Comparison of ENCODE assay signal across 2 cellular contexts in the genomic region with DNA sequence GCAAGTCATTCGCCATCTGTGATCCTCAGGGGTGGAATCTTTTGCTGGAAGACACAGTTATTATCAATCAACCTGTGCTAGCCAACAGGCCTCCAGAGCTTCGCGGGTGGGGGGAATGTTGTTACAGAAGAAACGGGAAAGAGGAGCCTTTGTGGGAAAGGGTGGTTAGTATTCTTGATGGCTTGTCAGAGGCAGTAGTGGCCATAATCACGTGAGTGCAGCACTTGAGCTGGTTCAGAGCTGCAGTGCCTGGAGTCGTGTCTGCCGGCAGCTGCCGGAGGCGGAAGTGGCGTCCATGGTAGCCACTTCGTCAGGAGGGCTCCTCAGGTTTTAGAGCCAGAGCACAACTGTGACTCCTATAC.
TF ChIP-seq lines count a peak whose summit lies in the region.

No MANE protein-coding gene starts in this region.

TF ChIP-seq in HEK293, 187 proteins besides CTCF, POLR2A, EP300 and RAD21 (continued from another document):
- TF ChIP-seq BCL11A (tag by site-specific recombination; IDR thresholded peaks at IDR 0.05; ENCODE audit: low read depth) = no peak
- 0 out of 2 replicates have a peak, but pooled peaks have one; percentile 66 for TF ChIP-seq MZF1 (tag by site-specific recombination; IDR thresholded peaks at IDR 0.05; ENCODE audit: borderline replicate concordance)
- TF ChIP-seq ZNF169 (tag by site-specific recombination; IDR thresholded peaks at IDR 0.05) = no peak
- TF ChIP-seq ZNF792 (tag by site-specific recombination; IDR thresholded peaks at IDR 0.05) = no peak
- 0 out of 2 replicates have a peak, but pooled peaks have one; percentile 40 for TF ChIP-seq YY1 (tag by site-specific recombination; IDR thresholded peaks at IDR 0.05)
- peak; percentile 62 for TF ChIP-seq ZBTB17 (tag by site-specific recombination; IDR thresholded peaks at IDR 0.05)
- no peak for TF ChIP-seq ZNF555 (tag by site-specific recombination; conservative IDR thresholded peaks at IDR 0.05)
- 0 out of 2 replicates have a peak, but pooled peaks have one; percentile 55 for TF ChIP-seq TRIM28 (IDR thresholded peaks at IDR 0.05; ENCODE audit: borderline replicate concordance, low read length)
TF ChIP-seq in HEK293: peak in this region for 5.

TF ChIP-seq in SK-N-SH, 30 proteins besides CTCF, POLR2A, EP300 and RAD21 (continued from another document):
- TF ChIP-seq, protein P1, sequence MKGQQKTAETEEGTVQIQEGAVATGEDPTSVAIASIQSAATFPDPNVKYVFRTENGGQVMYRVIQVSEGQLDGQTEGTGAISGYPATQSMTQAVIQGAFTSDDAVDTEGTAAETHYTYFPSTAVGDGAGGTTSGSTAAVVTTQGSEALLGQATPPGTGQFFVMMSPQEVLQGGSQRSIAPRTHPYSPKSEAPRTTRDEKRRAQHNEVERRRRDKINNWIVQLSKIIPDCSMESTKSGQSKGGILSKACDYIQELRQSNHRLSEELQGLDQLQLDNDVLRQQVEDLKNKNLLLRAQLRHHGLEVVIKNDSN (IDR thresholded peaks at IDR 0.05; ENCODE audit: borderline replicate concordance, low read depth) = peak; percentile 68; the same call in 1 of the 2 replicates
- TF ChIP-seq MEF2A (IDR thresholded peaks at IDR 0.05; ENCODE audit: borderline replicate concordance, low read depth) (no peak), YY1 (IDR thresholded peaks at IDR 0.05; ENCODE audit: low read depth) (peak; percentile 45; the same call in 1 of the 2 replicates), TEAD4 (IDR thresholded peaks at IDR 0.05; ENCODE audit: borderline replicate concordance, insufficient read depth) (no peak), REST (IDR thresholded peaks at IDR 0.05; ENCODE audit: low read depth, low read length) (no peak), NFIC (IDR thresholded peaks at IDR 0.05; ENCODE audit: borderline replicate concordance) (no peak), POLR2AphosphoS5 (IDR thresholded peaks at IDR 0.05; ENCODE audit: low read depth, low read length) (no peak), RFX5 (IDR thresholded peaks at IDR 0.05; ENCODE audit: low read length) (no peak), TCF12 (IDR thresholded peaks at IDR 0.05) (no peak; the same call in 1 of the 2 replicates), TAF1 (IDR thresholded peaks at IDR 0.05; ENCODE audit: borderline replicate concordance, low read depth, low read length) (no peak; the same call in 1 of the 2 replicates), PBX3 (IDR thresholded peaks at IDR 0.05) (no peak; the same call in 1 of the 2 replicates), SIN3A (IDR thresholded peaks at IDR 0.05; ENCODE audit: borderline replicate concordance, low read depth, low read length) (0 out of 2 replicates have a peak, but pooled peaks have one; percentile 13), RCOR1 (IDR thresholded peaks at IDR 0.05; ENCODE audit: low read length) (no peak), USF2 (IDR thresholded peaks at IDR 0.05; ENCODE audit: borderline replicate concordance, low read depth, low read length) (no peak), FOXJ3 (CRISPR knock-in tag; IDR thresholded peaks at IDR 0.05) (no peak), NRF1 (IDR thresholded peaks at IDR 0.05; ENCODE audit: low read depth, low read length) (no peak), MXI1 (IDR thresholded peaks at IDR 0.05; ENCODE audit: low read depth, low read length) (peak; percentile 10; the same call in 1 of the 2 replicates), CHD2 (IDR thresholded peaks at IDR 0.05; ENCODE audit: low read length, partially characterized antibody) (no peak), MAX (IDR thresholded peaks at IDR 0.05; ENCODE audit: low read depth) (no peak)
- TF ChIP-seq, protein P2, sequence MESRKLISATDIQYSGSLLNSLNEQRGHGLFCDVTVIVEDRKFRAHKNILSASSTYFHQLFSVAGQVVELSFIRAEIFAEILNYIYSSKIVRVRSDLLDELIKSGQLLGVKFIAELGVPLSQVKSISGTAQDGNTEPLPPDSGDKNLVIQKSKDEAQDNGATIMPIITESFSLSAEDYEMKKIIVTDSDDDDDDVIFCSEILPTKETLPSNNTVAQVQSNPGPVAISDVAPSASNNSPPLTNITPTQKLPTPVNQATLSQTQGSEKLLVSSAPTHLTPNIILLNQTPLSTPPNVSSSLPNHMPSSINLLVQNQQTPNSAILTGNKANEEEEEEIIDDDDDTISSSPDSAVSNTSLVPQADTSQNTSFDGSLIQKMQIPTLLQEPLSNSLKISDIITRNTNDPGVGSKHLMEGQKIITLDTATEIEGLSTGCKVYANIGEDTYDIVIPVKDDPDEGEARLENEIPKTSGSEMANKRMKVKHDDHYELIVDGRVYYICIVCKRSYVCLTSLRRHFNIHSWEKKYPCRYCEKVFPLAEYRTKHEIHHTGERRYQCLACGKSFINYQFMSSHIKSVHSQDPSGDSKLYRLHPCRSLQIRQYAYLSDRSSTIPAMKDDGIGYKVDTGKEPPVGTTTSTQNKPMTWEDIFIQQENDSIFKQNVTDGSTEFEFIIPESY (IDR thresholded peaks at IDR 0.05; ENCODE audit: borderline replicate concordance, low read depth) = no peak
